Comparison of ENCODE assay signal across 25 cellular contexts in genomic region chr10:77537051-77537450, GRCh38.
"Had no signal": no experiment of that assay in that cellular context is flagged by ENCODE, and none has a peak within 500 bp of the region (broad histone marks: within the 10 kb centered on the region; RNA-seq: fewer than 3 reads in every experiment).

No MANE protein-coding gene starts in this region.

- ATAC-seq: activated CD8-positive, alpha-beta memory T cell treated with anti-CD3 and anti-CD28 coated beads, Interleukin-2, amount 10 ng/mL, durations not matched to agents 7 days and 5 days; activated CD8-positive, alpha-beta T cell treated with anti-CD3 and anti-CD28 coated beads for 36 hours; activated naive CD4-positive, alpha-beta T cell treated with anti-CD3 and anti-CD28 coated beads, Interleukin-2, amount 50 U/mL, for 72 hours; naive thymus-derived CD8-positive, alpha-beta T cell; stimulated activated naive CD8-positive, alpha-beta T cell treated with anti-CD3 and anti-CD28 coated beads, Interleukin-15, Interleukin-2, amounts not matched to agents 100 U/mL and 50 U/mL, for 24 hours; T-cell had no signal

- H3K27ac ChIP-seq: adrenal gland, left ventricle myocardium inferior, tibial nerve, vagina, VCaP had no signal

- DNase-seq: activated CD4-positive, alpha-beta T cell treated with anti-CD3 and anti-CD28 coated beads, Interleukin-2, amount 10 ng/mL, durations not matched to agents 7 days and 5 days; activated CD4-positive, CD25-positive, alpha-beta regulatory T cell treated with anti-CD3 and anti-CD28 coated beads, Interleukin-2, amount 50 U/mL, for 72 hours; activated CD8-positive, alpha-beta memory T cell treated with anti-CD3 and anti-CD28 coated beads, Interleukin-2, amount 10 ng/mL, durations not matched to agents 7 days and 5 days; activated CD8-positive, alpha-beta T cell treated with anti-CD3 and anti-CD28 coated beads for 36 hours; activated T-cell treated with anti-CD3 and anti-CD28 coated beads for 4 hours; adrenal gland; esophagus squamous epithelium; left ventricle myocardium inferior; naive thymus-derived CD8-positive, alpha-beta T cell; retina; stimulated activated CD4-positive, alpha-beta T cell treated with anti-CD3 and anti-CD28 coated beads, Interleukin-12 subunit alpha, Interleukin-12 subunit beta, amount 100 ng/mL, for 4 hours; stimulated activated CD4-positive, alpha-beta T cell treated with anti-CD3 and anti-CD28 coated beads, Interleukin-4, amount 100 ng/mL, for 4 hours; stimulated activated naive CD8-positive, alpha-beta T cell treated with anti-CD3 and anti-CD28 coated beads, Interleukin-15, Interleukin-2, amounts not matched to agents 100 U/mL and 50 U/mL, for 24 hours; substantia nigra; T-cell had no signal

- H3K4me1 ChIP-seq: left ventricle myocardium inferior had no signal

- H3K36me3 ChIP-seq: adrenal gland, esophagus squamous epithelium, left ventricle myocardium inferior, tibial nerve, vagina had no signal

- H3K9me3 ChIP-seq: adrenal gland, esophagus squamous epithelium, tibial nerve, vagina had no signal

- H3K4me1 Mint-ChIP-seq: central memory CD8-positive, alpha-beta T cell; T-cell had no signal

- H3K27me3 ChIP-seq: adrenal gland, esophagus squamous epithelium, tibial nerve, vagina had no signal

- H3K36me3 Mint-ChIP-seq: activated CD8-positive, alpha-beta memory T cell treated with anti-CD3 and anti-CD28 coated beads, Interleukin-2, amount 10 ng/mL, durations not matched to agents 7 days and 5 days; activated naive CD4-positive, alpha-beta T cell treated with anti-CD3 and anti-CD28 coated beads, Interleukin-2, amount 50 U/mL, for 72 hours; T-cell had no signal

- H3K4me3 Mint-ChIP-seq: activated CD4-positive, alpha-beta T cell treated with anti-CD3 and anti-CD28 coated beads, Interleukin-2, amount 10 ng/mL, durations not matched to agents 7 days and 5 days; activated CD8-positive, alpha-beta memory T cell treated with anti-CD3 and anti-CD28 coated beads, Interleukin-2, amount 10 ng/mL, durations not matched to agents 7 days and 5 days; activated CD8-positive, alpha-beta T cell treated with anti-CD3 and anti-CD28 coated beads for 36 hours; central memory CD8-positive, alpha-beta T cell; naive thymus-derived CD8-positive, alpha-beta T cell; T-cell; T-helper 2 cell treated with Interferon-gamma antibody and Interleukin-4, amounts not matched to agents 5 μg/mL and 100 μg/mL, for 36 hours had no signal

- H3K27ac Mint-ChIP-seq: activated CD4-positive, alpha-beta T cell treated with anti-CD3 and anti-CD28 coated beads, Interleukin-2, amount 10 ng/mL, durations not matched to agents 7 days and 5 days; activated CD8-positive, alpha-beta memory T cell treated with anti-CD3 and anti-CD28 coated beads, Interleukin-2, amount 10 ng/mL, durations not matched to agents 7 days and 5 days; activated CD8-positive, alpha-beta T cell treated with anti-CD3 and anti-CD28 coated beads for 36 hours; activated naive CD4-positive, alpha-beta T cell treated with anti-CD3 and anti-CD28 coated beads, Interleukin-2, amount 50 U/mL, for 72 hours; naive thymus-derived CD8-positive, alpha-beta T cell; progenitor cell of endocrine pancreas; T-cell; T-helper 2 cell treated with Interferon-gamma antibody and Interleukin-4, amounts not matched to agents 5 μg/mL and 100 μg/mL, for 36 hours had no signal

- H3K9me3 Mint-ChIP-seq: activated CD4-positive, alpha-beta T cell treated with anti-CD3 and anti-CD28 coated beads, Interleukin-2, amount 10 ng/mL, durations not matched to agents 7 days and 5 days; activated CD8-positive, alpha-beta T cell treated with anti-CD3 and anti-CD28 coated beads for 36 hours; activated naive CD4-positive, alpha-beta T cell treated with anti-CD3 and anti-CD28 coated beads, Interleukin-2, amount 50 U/mL, for 72 hours; central memory CD8-positive, alpha-beta T cell; T-helper 2 cell treated with Interferon-gamma antibody and Interleukin-4, amounts not matched to agents 5 μg/mL and 100 μg/mL, for 36 hours had no signal

- FAIRE-seq: astrocyte, colon, keratinocyte had no signal

- H3K4me3 ChIP-seq: adrenal gland, esophagus squamous epithelium, left ventricle myocardium inferior, tibial nerve, vagina had no signal
